In genomic region chr1:155485222-155485621, GRCh38 we compare ENCODE assay signal across 30 cellular contexts.
"Had no signal": no experiment of that assay in that cellular context is flagged by ENCODE, and none has a peak within 500 bp of the region (broad histone marks: within the 10 kb centered on the region; RNA-seq: fewer than 3 reads in every experiment).

No MANE protein-coding gene starts in this region.

- H3K9me3 Mint-ChIP-seq: activated CD4-positive, alpha-beta memory T cell treated with anti-CD3 and anti-CD28 coated beads, Interleukin-2, amount 10 ng/mL, durations not matched to agents 7 days and 5 days; activated naive CD8-positive, alpha-beta T cell treated with anti-CD3 and anti-CD28 coated beads for 36 hours; activated T-cell treated with anti-CD3 and anti-CD28 coated beads, Interleukin-2, amount 50 U/mL, for 72 hours; activated T-helper 17 cell treated with anti-CD3 and anti-CD28 coated beads, Interleukin-2, amount 50 U/mL, for 72 hours; central memory CD8-positive, alpha-beta T cell had no signal

- H3K4me1 ChIP-seq: ascending aorta had no signal

- ATAC-seq: activated CD8-positive, alpha-beta memory T cell treated with anti-CD3 and anti-CD28 coated beads, Interleukin-2, amount 10 ng/mL, durations not matched to agents 7 days and 5 days; activated T-cell treated with anti-CD3 and anti-CD28 coated beads, Interleukin-2, amount 50 U/mL, for 72 hours; activated T-helper 17 cell treated with anti-CD3 and anti-CD28 coated beads, Interleukin-2, amount 50 U/mL, for 72 hours had no signal

- DNase-seq: activated CD4-positive, alpha-beta memory T cell treated with anti-CD3 and anti-CD28 coated beads, Interleukin-2, amount 10 ng/mL, durations not matched to agents 7 days and 5 days; activated CD4-positive, alpha-beta T cell treated with anti-CD3 and anti-CD28 coated beads for 1 hour; activated CD4-positive, alpha-beta T cell treated with anti-CD3 and anti-CD28 coated beads for 48 hours; activated CD4-positive, CD25-positive, alpha-beta regulatory T cell; activated CD8-positive, alpha-beta memory T cell treated with anti-CD3 and anti-CD28 coated beads for 24 hours; activated CD8-positive, alpha-beta memory T cell treated with anti-CD3 and anti-CD28 coated beads, Interleukin-2, amount 10 ng/mL, durations not matched to agents 7 days and 5 days; activated CD8-positive, alpha-beta memory T cell treated with anti-CD3 and anti-CD28 coated beads, Interleukin-2, amount 50 U/mL, for 48 hours; activated effector memory CD4-positive, alpha-beta T cell treated with anti-CD3 and anti-CD28 coated beads, Interleukin-2, amount 50 U/mL, for 16 hours; activated naive CD4-positive, alpha-beta T cell; activated naive CD4-positive, alpha-beta T cell treated with anti-CD3 and anti-CD28 coated beads, Interleukin-2, amount 50 U/mL, for 16 hours; activated naive CD8-positive, alpha-beta T cell treated with anti-CD3 and anti-CD28 coated beads for 36 hours; activated T-cell treated with anti-CD3 and anti-CD28 coated beads, Interleukin-2, amount 50 U/mL, for 72 hours; amygdala; NCI-H1048; NCI-H1105 treated with DMSO at 0.1 percent for 48 hours; NCI-H1436; NCI-H1694; NCI-H1930; NCI-H2081 treated with DMSO at 0.1 percent for 48 hours; NCI-H226; NCI-H446 treated with DMSO at 0.1 percent for 48 hours; NCI-H524; NCI-H69; Right ventricle myocardium superior; T1000; WERI-Rb-1 had no signal

- H3K27me3 ChIP-seq: ascending aorta, cardiac muscle cell had no signal

- H3K27me3 Mint-ChIP-seq: activated CD4-positive, alpha-beta memory T cell treated with anti-CD3 and anti-CD28 coated beads, Interleukin-2, amount 10 ng/mL, durations not matched to agents 7 days and 5 days; activated CD8-positive, alpha-beta memory T cell treated with anti-CD3 and anti-CD28 coated beads, Interleukin-2, amount 10 ng/mL, durations not matched to agents 7 days and 5 days; activated naive CD8-positive, alpha-beta T cell treated with anti-CD3 and anti-CD28 coated beads for 36 hours; activated T-helper 17 cell treated with anti-CD3 and anti-CD28 coated beads, Interleukin-2, amount 50 U/mL, for 72 hours; central memory CD8-positive, alpha-beta T cell had no signal

- H3K9me3 ChIP-seq: ascending aorta had no signal

- H3K27ac ChIP-seq: ascending aorta, cardiac muscle cell, WERI-Rb-1 had no signal

- H3K4me3 ChIP-seq: ascending aorta, cardiac muscle cell had no signal

- H3K4me3 Mint-ChIP-seq: activated CD4-positive, alpha-beta memory T cell treated with anti-CD3 and anti-CD28 coated beads, Interleukin-2, amount 10 ng/mL, durations not matched to agents 7 days and 5 days; activated CD8-positive, alpha-beta memory T cell treated with anti-CD3 and anti-CD28 coated beads, Interleukin-2, amount 10 ng/mL, durations not matched to agents 7 days and 5 days; activated naive CD8-positive, alpha-beta T cell treated with anti-CD3 and anti-CD28 coated beads for 36 hours; activated T-cell treated with anti-CD3 and anti-CD28 coated beads, Interleukin-2, amount 50 U/mL, for 72 hours; activated T-helper 17 cell treated with anti-CD3 and anti-CD28 coated beads, Interleukin-2, amount 50 U/mL, for 72 hours; central memory CD8-positive, alpha-beta T cell had no signal
